Comparison of ENCODE assay signal across 21 cellular contexts in the genomic region with DNA sequence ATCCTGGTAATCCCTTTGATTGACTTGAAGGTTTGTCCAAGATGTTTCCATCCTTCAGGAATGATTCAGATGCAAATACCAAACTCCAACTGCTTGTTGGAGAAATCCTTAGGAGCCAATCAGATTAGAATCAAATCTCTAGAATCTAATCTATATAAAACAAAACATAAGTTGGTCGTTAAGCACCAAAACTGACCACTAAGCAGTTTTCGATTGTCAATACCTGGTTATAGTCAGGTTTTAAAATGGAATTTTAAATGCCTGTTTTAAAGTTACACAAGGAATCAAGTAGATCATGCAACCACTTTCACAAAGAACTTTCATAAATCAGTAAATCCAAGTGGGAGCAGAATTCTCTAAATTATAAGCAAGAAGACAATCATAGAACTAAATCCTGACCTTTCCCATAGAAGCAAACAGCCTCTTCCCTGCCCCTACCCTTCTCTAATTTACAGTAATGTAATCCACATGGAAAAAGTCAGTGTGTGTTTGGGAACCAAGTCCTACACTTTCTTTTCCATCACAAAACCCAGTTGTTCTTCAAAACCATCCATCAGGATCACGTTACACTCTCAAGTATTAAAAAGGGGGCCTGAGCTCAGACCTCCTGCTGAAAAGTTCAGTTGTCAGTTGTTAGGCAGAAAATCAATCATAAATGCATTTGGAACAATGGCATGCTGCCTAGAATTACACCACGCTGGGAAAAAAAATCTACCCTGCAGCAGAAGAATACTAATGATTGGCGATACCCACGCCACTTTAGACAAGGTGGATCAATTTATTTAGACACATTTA.
A peak's percentile ranks its signal among the peaks of the same experiment; 100 is the strongest.
DNase-seq lines count a peak whose midpoint lies in the region; TF ChIP-seq lines count a peak whose summit lies in the region.
"Had no signal": no experiment of that assay in that cellular context is flagged by ENCODE, and none has a peak within 500 bp of the region (broad histone marks: within the 10 kb centered on the region; RNA-seq: fewer than 3 reads in every experiment).

No MANE protein-coding gene starts in this region.

- H3K9me2 ChIP-seq in neural cell (ENCODE audit: insufficient read depth, low read length), result no peaks in the 10 kb centered on the region

- H3K4me3 ChIP-seq in HEK293 (ENCODE audit: low read depth, low read length), result no peak overlapping the region
- H3K4me3 ChIP-seq in neural cell (ENCODE audit: low read length), result no peak overlapping the region
- H3K4me3 ChIP-seq: coronary artery, pancreas, PC-9, SJSA1 had no signal

- in situ Hi-C loops in SK-MEL-5 (cut with HindIII; ENCODE audit: low pct_unique_long_range_greater_than_20kb, low sequenced_read_pairs), result no loop called here

- H3K4me1 ChIP-seq in HEK293 (ENCODE audit: control insufficient read depth, insufficient read depth, low read length), result peaks cover 5% of the 10 kb centered on the region; the same call in 1 of the 2 replicates
- H3K4me1 ChIP-seq: Caco-2, pancreas, SJSA1 had no signal

- H2AFZ ChIP-seq in neural cell (ENCODE audit: low read depth, low read length), result no peak overlapping the region
- H2AFZ ChIP-seq: PC-9 had no signal

- no peaks in the 10 kb centered on the region for H3K79me2 ChIP-seq in neural cell (replicated peaks; ENCODE audit: insufficient read depth, low read length)

- TF ChIP-seq CTCF in HEK293 (tag by site-specific recombination; IDR thresholded peaks at IDR 0.05) (no peak), neural cell (IDR thresholded peaks at IDR 0.05; ENCODE audit: poor library complexity, severe bottlenecking) (no peak)

- CTCF ChIA-PET in HEK293 (lab: Yijun Ruan, JAX), result no interaction called here

- DNase-seq in NCI-H187 (lab: John Stamatoyannopoulos, UW) (peak; percentile 12 to 64), SK-MEL-5 (ENCODE audit: low read depth, low spot score) (peak; percentile 7), amygdala (lab: John Stamatoyannopoulos, UW) (no peak), SW 1271 (lab: John Stamatoyannopoulos, UW) (no peak), GF-D8 (lab: John Stamatoyannopoulos, UW) (no peak), mesenteric fat pad (ENCODE audit: low spot score) (no peak)
- DNase-seq: activated CD4-positive, alpha-beta T cell treated with anti-CD3 and anti-CD28 coated beads for 36 hours; Caco-2; kidney; mammary epithelial cell; NCI-H2081; NCI-H82; pancreas; PC-9; stimulated activated CD4-positive, alpha-beta T cell treated with anti-CD3 and anti-CD28 coated beads, Interleukin-1b, Interleukin-23, amount 100 ng/mL, for 48 hours; stimulated activated naive CD4-positive, alpha-beta T cell; T1000 had no signal

- no peak for TF ChIP-seq RAD21 in neural cell (conservative IDR thresholded peaks at IDR 0.05)

- no peak overlapping the region for H3K4me2 ChIP-seq in neural cell (ENCODE audit: low read length)
- H3K4me2 ChIP-seq: PC-9 had no signal

- H3K36me3 ChIP-seq in HEK293 (ENCODE audit: control insufficient read depth in 2 of 2, insufficient read depth in 1 of 2, low read length in 2 of 2) (no peaks in the 10 kb centered on the region), neural cell (ENCODE audit: insufficient read depth, low read length) (no peaks in the 10 kb centered on the region)
- H3K36me3 ChIP-seq: pancreas, SJSA1 had no signal

- no peak overlapping the region for H3K9ac ChIP-seq in neural cell (ENCODE audit: low read length)

- H3K27ac ChIP-seq in HEK293 (ENCODE audit: extremely low read depth, low read depth, low read length) (no peak overlapping the region), neural cell (ENCODE audit: low read length) (no peak overlapping the region)
- H3K27ac ChIP-seq: coronary artery, pancreas, PC-9, SJSA1 had no signal

- TF ChIP-seq EP300 in neural cell (conservative IDR thresholded peaks at IDR 0.05; ENCODE audit: poor library complexity, severe bottlenecking), result peak; percentile 39

- no peaks in the 10 kb centered on the region for H3F3A ChIP-seq in neural cell (ENCODE audit: insufficient read depth, low read length, poor library complexity, severe bottlenecking)

- H4K20me1 ChIP-seq in neural cell (ENCODE audit: insufficient read depth), result no peaks in the 10 kb centered on the region

- H3K9me3 ChIP-seq in HEK293 (ENCODE audit: control insufficient read depth, insufficient read depth, low read depth, low read length) (no peaks in the 10 kb centered on the region), neural cell (ENCODE audit: low read length) (no peaks in the 10 kb centered on the region)
- H3K9me3 ChIP-seq: Caco-2, pancreas, SJSA1 had no signal

- POLR2A ChIA-PET in HEK293 (lab: Yijun Ruan, JAX), result no interaction called here

- no peaks in the 10 kb centered on the region for H3K27me3 ChIP-seq in neural cell (ENCODE audit: insufficient read depth, low read depth, low read length)
- H3K27me3 ChIP-seq: pancreas, SJSA1 had no signal

TF ChIP-seq in HEK293, 187 proteins besides CTCF, POLR2A, EP300 and RAD21 (continues in another document):
- TF ChIP-seq, protein P1, sequence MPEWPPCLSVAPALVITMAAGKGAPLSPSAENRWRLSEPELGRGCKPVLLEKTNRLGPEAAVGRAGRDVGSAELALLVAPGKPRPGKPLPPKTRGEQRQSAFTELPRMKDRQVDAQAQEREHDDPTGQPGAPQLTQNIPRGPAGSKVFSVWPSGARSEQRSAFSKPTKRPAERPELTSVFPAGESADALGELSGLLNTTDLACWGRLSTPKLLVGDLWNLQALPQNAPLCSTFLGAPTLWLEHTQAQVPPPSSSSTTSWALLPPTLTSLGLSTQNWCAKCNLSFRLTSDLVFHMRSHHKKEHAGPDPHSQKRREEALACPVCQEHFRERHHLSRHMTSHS (tag by site-specific recombination; IDR thresholded peaks at IDR 0.05), result no peak
- TF ChIP-seq FEZF1 (tag by site-specific recombination; IDR thresholded peaks at IDR 0.05) (peak; percentile 74), ZNF2 (tag by site-specific recombination; IDR thresholded peaks at IDR 0.05) (peak; percentile 39; the same call in 1 of the 2 replicates), ZNF146 (tag by site-specific recombination; IDR thresholded peaks at IDR 0.05) (no peak), ZNF629 (tag by site-specific recombination; IDR thresholded peaks at IDR 0.05) (0 out of 2 replicates have a peak, but pooled peaks have one; percentile 13), ZIC2 (tag by site-specific recombination; IDR thresholded peaks at IDR 0.05) (peak; percentile 44; the same call in 1 of the 2 replicates), ZNF610 (tag by site-specific recombination; IDR thresholded peaks at IDR 0.05; ENCODE audit: borderline replicate concordance) (0 out of 2 replicates have a peak, but pooled peaks have one; percentile 50), SP7 (tag by site-specific recombination; IDR thresholded peaks at IDR 0.05) (peak; percentile 75), ZEB2 (tag by site-specific recombination; IDR thresholded peaks at IDR 0.05) (0 out of 2 replicates have a peak, but pooled peaks have one; percentile 58), GLIS1 (tag by site-specific recombination; IDR thresholded peaks at IDR 0.05) (0 out of 2 replicates have a peak, but pooled peaks have one; percentile 22), ZBTB8A (tag by site-specific recombination; IDR thresholded peaks at IDR 0.05) (peak; percentile 25; the same call in 1 of the 2 replicates)
- TF ChIP-seq, protein P2, sequence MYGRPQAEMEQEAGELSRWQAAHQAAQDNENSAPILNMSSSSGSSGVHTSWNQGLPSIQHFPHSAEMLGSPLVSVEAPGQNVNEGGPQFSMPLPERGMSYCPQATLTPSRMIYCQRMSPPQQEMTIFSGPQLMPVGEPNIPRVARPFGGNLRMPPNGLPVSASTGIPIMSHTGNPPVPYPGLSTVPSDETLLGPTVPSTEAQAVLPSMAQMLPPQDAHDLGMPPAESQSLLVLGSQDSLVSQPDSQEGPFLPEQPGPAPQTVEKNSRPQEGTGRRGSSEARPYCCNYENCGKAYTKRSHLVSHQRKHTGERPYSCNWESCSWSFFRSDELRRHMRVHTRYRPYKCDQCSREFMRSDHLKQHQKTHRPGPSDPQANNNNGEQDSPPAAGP (tag by site-specific recombination; IDR thresholded peaks at IDR 0.05), result no peak

TF ChIP-seq in neural cell, 6 proteins besides CTCF, POLR2A, EP300 and RAD21:
- TF ChIP-seq TAF1 (IDR thresholded peaks at IDR 0.05; ENCODE audit: low read depth), result no peak
- no peak for TF ChIP-seq EZH2 (IDR thresholded peaks at IDR 0.05; ENCODE audit: borderline replicate concordance, insufficient read depth, low read length, poor library complexity, severe bottlenecking)
- no peak for TF ChIP-seq MXI1 (conservative IDR thresholded peaks at IDR 0.05; ENCODE audit: poor library complexity, severe bottlenecking)
- no peak for TF ChIP-seq SMC3 (conservative IDR thresholded peaks at IDR 0.05; ENCODE audit: poor library complexity)
- TF ChIP-seq, protein P3, sequence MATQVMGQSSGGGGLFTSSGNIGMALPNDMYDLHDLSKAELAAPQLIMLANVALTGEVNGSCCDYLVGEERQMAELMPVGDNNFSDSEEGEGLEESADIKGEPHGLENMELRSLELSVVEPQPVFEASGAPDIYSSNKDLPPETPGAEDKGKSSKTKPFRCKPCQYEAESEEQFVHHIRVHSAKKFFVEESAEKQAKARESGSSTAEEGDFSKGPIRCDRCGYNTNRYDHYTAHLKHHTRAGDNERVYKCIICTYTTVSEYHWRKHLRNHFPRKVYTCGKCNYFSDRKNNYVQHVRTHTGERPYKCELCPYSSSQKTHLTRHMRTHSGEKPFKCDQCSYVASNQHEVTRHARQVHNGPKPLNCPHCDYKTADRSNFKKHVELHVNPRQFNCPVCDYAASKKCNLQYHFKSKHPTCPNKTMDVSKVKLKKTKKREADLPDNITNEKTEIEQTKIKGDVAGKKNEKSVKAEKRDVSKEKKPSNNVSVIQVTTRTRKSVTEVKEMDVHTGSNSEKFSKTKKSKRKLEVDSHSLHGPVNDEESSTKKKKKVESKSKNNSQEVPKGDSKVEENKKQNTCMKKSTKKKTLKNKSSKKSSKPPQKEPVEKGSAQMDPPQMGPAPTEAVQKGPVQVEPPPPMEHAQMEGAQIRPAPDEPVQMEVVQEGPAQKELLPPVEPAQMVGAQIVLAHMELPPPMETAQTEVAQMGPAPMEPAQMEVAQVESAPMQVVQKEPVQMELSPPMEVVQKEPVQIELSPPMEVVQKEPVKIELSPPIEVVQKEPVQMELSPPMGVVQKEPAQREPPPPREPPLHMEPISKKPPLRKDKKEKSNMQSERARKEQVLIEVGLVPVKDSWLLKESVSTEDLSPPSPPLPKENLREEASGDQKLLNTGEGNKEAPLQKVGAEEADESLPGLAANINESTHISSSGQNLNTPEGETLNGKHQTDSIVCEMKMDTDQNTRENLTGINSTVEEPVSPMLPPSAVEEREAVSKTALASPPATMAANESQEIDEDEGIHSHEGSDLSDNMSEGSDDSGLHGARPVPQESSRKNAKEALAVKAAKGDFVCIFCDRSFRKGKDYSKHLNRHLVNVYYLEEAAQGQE (IDR thresholded peaks at IDR 0.05; ENCODE audit: borderline replicate concordance), result no peak
- no peak for TF ChIP-seq POLR2AphosphoS5 (IDR thresholded peaks at IDR 0.05)
TF ChIP-seq in neural cell: peak in this region for 0.

Comparison
In these comparisons a context has a peak if more than half of its experiments do, and no peak if none do; other contexts are left out.
1. DNase-seq: peak in NCI-H187 (2 of 2) and SK-MEL-5 (single experiment); none in amygdala (0 of 56), SW 1271 (0 of 2), GF-D8 (single experiment) and mesenteric fat pad (single experiment).